ENCODE assay signal across 8 cellular contexts in the genomic region with DNA sequence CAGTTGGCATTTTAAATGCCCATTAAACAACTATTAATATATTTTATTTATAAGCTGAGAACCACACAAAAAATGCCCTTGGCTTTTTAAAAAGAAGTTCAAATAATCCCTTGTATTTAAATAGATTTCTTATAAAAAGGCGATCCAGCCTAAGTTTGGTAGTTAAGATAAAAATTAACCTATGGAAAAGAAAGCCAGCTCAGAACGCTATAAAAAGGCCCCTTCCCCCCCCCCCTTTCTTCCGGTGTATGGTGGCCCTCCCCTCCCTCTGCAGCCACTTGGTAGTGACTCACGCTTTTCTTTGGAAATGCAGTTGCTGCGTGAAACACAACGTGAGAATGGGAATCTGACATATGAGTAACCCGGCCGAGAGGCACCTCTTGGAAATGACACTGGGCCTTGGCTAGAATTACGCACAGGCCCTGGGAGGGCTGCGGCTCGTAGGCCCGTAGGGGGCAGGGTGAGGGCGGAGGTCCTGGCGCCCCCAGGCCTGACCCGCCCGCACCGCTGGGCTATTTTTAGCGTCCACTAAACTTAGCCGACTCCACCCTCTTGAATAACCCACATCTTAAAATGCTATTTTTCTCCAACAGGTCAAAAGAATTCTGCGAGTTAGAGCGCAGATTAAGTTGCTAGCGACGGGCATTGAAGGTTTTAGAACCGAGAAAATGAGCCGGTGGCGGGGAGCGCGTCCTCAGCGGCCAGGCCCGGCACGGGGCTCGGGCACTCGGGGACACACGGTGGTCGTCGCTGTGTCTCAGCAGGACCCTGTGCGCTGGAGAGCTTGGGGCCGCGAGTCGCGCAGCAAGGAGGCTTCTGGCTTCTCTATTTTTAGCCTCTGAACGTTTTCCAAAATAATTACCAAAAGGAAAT.
DNase-seq lines count a peak whose midpoint lies in the region; ATAC-seq and TF ChIP-seq lines count a peak whose summit lies in the region.

No MANE protein-coding gene starts in this region.

- H3K36me3 ChIP-seq in right lobe of liver: no peaks in the 10 kb centered on the region

- H3K27ac ChIP-seq in dorsolateral prefrontal cortex (peak overlapping the region; percentile 42 to 98 (median 90)), right lobe of liver (peak overlapping the region; percentile 99)

- peak overlapping the region; percentile 85 for H3K4me3 Mint-ChIP-seq in activated CD4-positive, alpha-beta T cell treated with anti-CD3 and anti-CD28 coated beads, Interleukin-2, amount 10 ng/mL, durations not matched to agents 24 days and 14 days

- peak in 15 of 56 donors; percentile 5 to 35 (median 14) for TF ChIP-seq CTCF in dorsolateral prefrontal cortex (IDR thresholded peaks at IDR 0.05 in 54 of 56, conservative IDR thresholded peaks at IDR 0.05 in 2 of 56; ENCODE audit: low read depth in 1 of 56, partially characterized antibody in 56 of 56)
- TF ChIP-seq CTCF in right lobe of liver (IDR thresholded peaks at IDR 0.05): peak in 2 of 4 donors; percentile 5 to 11

- WGBS in right lobe of liver (ENCODE audit: insufficient coverage, low coverage, low lambda C conversion rate, missing lambda C conversion rate): under 1% methylated on average over 26 of the region's 42 CpGs

- peak overlapping the region; percentile 99 for H3K27ac Mint-ChIP-seq in activated CD4-positive, alpha-beta T cell treated with anti-CD3 and anti-CD28 coated beads, Interleukin-2, amount 10 ng/mL, durations not matched to agents 24 days and 14 days

- H3K9me3 Mint-ChIP-seq in activated CD4-positive, alpha-beta T cell treated with anti-CD3 and anti-CD28 coated beads, Interleukin-2, amount 10 ng/mL, durations not matched to agents 24 days and 14 days: peaks cover 7% of the 10 kb centered on the region

- H3K36me3 Mint-ChIP-seq in activated CD4-positive, alpha-beta T cell treated with anti-CD3 and anti-CD28 coated beads, Interleukin-2, amount 10 ng/mL, durations not matched to agents 24 days and 14 days (ENCODE audit: low read depth): peaks cover 13% of the 10 kb centered on the region

- H3K4me1 ChIP-seq in right lobe of liver: peaks cover 0 to 42% (median 16%) of the 10 kb centered on the region in 4 donors

- DNase-seq in GM03348 (ENCODE audit: low spot score): peak; percentile 92
- DNase-seq in NCI-H2227 (lab: John Stamatoyannopoulos, UW; ENCODE audit: unreplicated experiment): peak; percentile 35
- peak; percentile 92 for DNase-seq in activated CD4-positive, alpha-beta T cell treated with anti-CD3 and anti-CD28 coated beads, Interleukin-2, amount 10 ng/mL, durations not matched to agents 24 days and 14 days
- DNase-seq in dorsolateral prefrontal cortex: peak in 6 of 10 donors; percentile 25 to 77 (median 64)
- DNase-seq in right lobe of liver: peak; percentile 78 to 84 (median 81)
- peak; percentile 68 to 75 for DNase-seq in stimulated activated CD4-positive, alpha-beta T cell treated with anti-CD3 and anti-CD28 coated beads, Interleukin-2, amount 100 ng/mL, for 48 hours
- DNase-seq in NCI-H146 (lab: John Stamatoyannopoulos, UW): no peak

- peak; percentile 67 for TF ChIP-seq POLR2A in right lobe of liver (IDR thresholded peaks at IDR 0.05)

- no peaks in the 10 kb centered on the region for H3K27me3 Mint-ChIP-seq in activated CD4-positive, alpha-beta T cell treated with anti-CD3 and anti-CD28 coated beads, Interleukin-2, amount 10 ng/mL, durations not matched to agents 24 days and 14 days

- H3K27me3 ChIP-seq in dorsolateral prefrontal cortex (no peaks in the 10 kb centered on the region), right lobe of liver (no peaks in the 10 kb centered on the region)

- peaks cover 66% of the 10 kb centered on the region for H3K4me1 Mint-ChIP-seq in activated CD4-positive, alpha-beta T cell treated with anti-CD3 and anti-CD28 coated beads, Interleukin-2, amount 10 ng/mL, durations not matched to agents 24 days and 14 days

- H3K4me3 ChIP-seq in dorsolateral prefrontal cortex: peak overlapping the region; percentile 35 to 80 (median 65)
- peak overlapping the region; percentile 32 to 53 (median 48) for H3K4me3 ChIP-seq in right lobe of liver

- intact Hi-C loops in activated CD4-positive, alpha-beta T cell treated with anti-CD3 and anti-CD28 coated beads, Interleukin-2, amount 10 ng/mL, durations not matched to agents 24 days and 14 days (cut with micrococcal nuclease): loop anchor here (1.0 to 5.0 kb wide), 15 partner anchors 15 to 519 kb away; no protein-coding TSS in a partner anchor
- intact Hi-C loops in dorsolateral prefrontal cortex (cut with DNase I) (loop anchor here in 1 of 2 donors (5.0 kb wide), 2 partner anchors 156 to 229 kb away; partner anchors contain the start of gene NFIL3), right lobe of liver (cut with DNase I) (loop anchor here (10.0 kb wide), 2 partner anchors 198 to 232 kb away; partner anchors contain the start of gene NFIL3 (in 1 of the 2))

- H3K9me3 ChIP-seq in right lobe of liver: no peaks in the 10 kb centered on the region

- ATAC-seq in HG02678 (IDR thresholded peaks at IDR 0.05; ENCODE audit: unreplicated experiment) (peak; percentile 20), right lobe of liver (peak; percentile 54 to 75 (median 64))
